13 cellular contexts compared by ENCODE assay signal in genomic region chr3:9895715-9896114, GRCh38. TPM values are rescaled to one million over a fixed set of nuclear protein-coding genes. Genes with fewer than 3 reads are reported as not detected.
"Had no signal": no experiment of that assay in that cellular context is flagged by ENCODE, and none has a peak within 500 bp of the region (broad histone marks: within the 10 kb centered on the region; RNA-seq: fewer than 3 reads in every experiment).

No MANE protein-coding gene starts in this region.

RNA-seq across cellular contexts. Expression of gene IL17RE, which starts 6.9 kb away (rescaled TPM):
- total RNA-seq: occipital lobe had no signal

RNA-seq across cellular contexts. Expression of gene CIDEC, which starts 15.7 kb away (rescaled TPM):
- total RNA-seq: activated CD4-positive, alpha-beta T cell treated with anti-CD3 and anti-CD28 coated beads for 36 hours; activated naive CD8-positive, alpha-beta T cell treated with anti-CD3 and anti-CD28 coated beads, Interleukin-2, amount 10 ng/mL, durations not matched to agents 7 days and 5 days; cardiac muscle cell; cerebellum; epithelial cell of proximal tubule; frontal cortex; lung; myocyte; occipital lobe; pulmonary artery endothelial cell; smooth muscle cell; T-helper 1 cell treated with Interleukin-12 subunit alpha and Interleukin-12 subunit beta and Interleukin-4 antibody, amounts not matched to agents 30 ng/mL and 1 ng/mL, for 36 hours; upper lobe of right lung had no signal
- polyA plus RNA-seq: smooth muscle cell had no signal
